Comparison of ENCODE assay signal across 13 cellular contexts in the genomic region with DNA sequence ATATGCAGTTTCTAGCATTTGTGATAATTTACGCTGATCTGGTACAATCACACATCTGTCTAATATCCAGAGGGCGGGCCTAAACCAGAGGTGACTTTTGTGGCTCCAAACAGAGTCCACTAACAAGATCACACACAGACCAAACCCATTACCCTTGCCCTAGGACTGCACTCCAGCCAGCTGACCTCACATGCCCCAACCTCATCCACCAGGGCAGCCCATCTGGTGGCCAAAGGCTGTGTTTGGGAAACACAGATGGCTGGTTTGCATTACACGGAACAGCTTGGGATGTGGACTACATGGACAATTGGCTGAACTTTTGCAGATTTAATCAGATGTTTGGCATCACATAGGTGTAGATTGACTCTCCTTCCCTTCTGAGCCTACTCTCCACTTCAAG.
DNase-seq lines count a peak whose midpoint lies in the region; ATAC-seq and TF ChIP-seq lines count a peak whose summit lies in the region.
"Had no signal": no experiment of that assay in that cellular context is flagged by ENCODE, and none has a peak within 500 bp of the region (broad histone marks: within the 10 kb centered on the region; RNA-seq: fewer than 3 reads in every experiment).

No MANE protein-coding gene starts in this region.

- H3K27ac ChIP-seq in SK-N-SH (ENCODE audit: low read depth in 2 of 2, low read length in 1 of 2), result peak overlapping the region in 1 of 2 experiments; percentile 96; a peak in 2 of 4 replicates
- H3K27ac ChIP-seq: C4-2B had no signal

- TF ChIP-seq RAD21 in SK-N-SH (IDR thresholded peaks at IDR 0.05; ENCODE audit: low read length), result peak; percentile 4; the same call in 1 of the 2 replicates

- no peaks in the 10 kb centered on the region for H4K20me1 ChIP-seq in SK-N-SH (ENCODE audit: insufficient read depth)

- peak overlapping the region; percentile 73 for H3K27ac Mint-ChIP-seq in glutamatergic neuron (ENCODE audit: unreplicated experiment)
- H3K27ac Mint-ChIP-seq: B cell; CD4-positive, alpha-beta memory T cell; H9 had no signal

- POLR2A ChIA-PET in SK-N-SH (lab: Yijun Ruan, JAX), result interaction anchor here (0.7 to 0.9 kb wide), 3 partner anchors 9 to 402 kb away, joined by 3 to 4 read pairs (median 3); no protein-coding TSS in a partner anchor

- H3K9me2 ChIP-seq in SK-N-SH, result no peaks in the 10 kb centered on the region

- no peaks in the 10 kb centered on the region for H3K9me3 ChIP-seq in SK-N-SH

- DNase-seq in NCI-H82 (lab: John Stamatoyannopoulos, UW) (peak; percentile 84), SK-N-SH (peak; percentile 82), glutamatergic neuron (peak; percentile 67), sciatic nerve (ENCODE audit: low spot score) (no peak), HUDEP-2 (lab: John Stamatoyannopoulos, UW; ENCODE audit: unreplicated experiment in 76 of 76) (no peak)
- DNase-seq in activated CD4-positive, alpha-beta T cell treated with anti-CD3 and anti-CD28 coated beads for 4 hours, result no peak
- DNase-seq: CD4-positive, alpha-beta memory T cell; GF-D8; GOT3; H9 had no signal

- H2AFZ ChIP-seq in SK-N-SH (ENCODE audit: low read depth), result no peak overlapping the region

- H3K36me3 Mint-ChIP-seq in glutamatergic neuron (ENCODE audit: unreplicated experiment), result no peaks in the 10 kb centered on the region
- H3K36me3 Mint-ChIP-seq: CD4-positive, alpha-beta memory T cell had no signal

- CTCF ChIA-PET in SK-N-SH (lab: Yijun Ruan, JAX), result interaction anchor here (0.6 to 3.0 kb wide), 14 partner anchors 10 to 660 kb away, joined by 3 to 12 read pairs (median 4); a partner anchor contains a TSS

- no peaks in the 10 kb centered on the region for H3K36me3 ChIP-seq in SK-N-SH (replicated peaks in 1 of 2; ENCODE audit: control insufficient read depth in 1 of 2, insufficient read depth in 2 of 2, low read length in 1 of 2)

- H3K4me3 Mint-ChIP-seq in glutamatergic neuron (ENCODE audit: unreplicated experiment), result no peak overlapping the region
- H3K4me3 Mint-ChIP-seq: B cell; CD4-positive, alpha-beta memory T cell; H9 had no signal

- H3K4me1 Mint-ChIP-seq in glutamatergic neuron (ENCODE audit: low read depth, unreplicated experiment), result peaks cover 30% of the 10 kb centered on the region
- H3K4me1 Mint-ChIP-seq: B cell; CD4-positive, alpha-beta memory T cell had no signal

- H3K4me1 ChIP-seq in SK-N-SH (ENCODE audit: control insufficient read depth in 1 of 2, insufficient read depth in 2 of 2, low read depth in 1 of 2, low read length in 1 of 2), result peaks cover 0 to 55% of the 10 kb centered on the region in 2 experiments; a peak in 2 of 4 replicates

- no peaks in the 10 kb centered on the region for H3K79me2 ChIP-seq in SK-N-SH (ENCODE audit: insufficient read depth)

- H3K9ac ChIP-seq in SK-N-SH, result no peak overlapping the region

- H3F3A ChIP-seq in SK-N-SH (replicated peaks; ENCODE audit: insufficient read depth), result no peaks in the 10 kb centered on the region

- H3K27me3 ChIP-seq in SK-N-SH (ENCODE audit: insufficient read depth), result no peaks in the 10 kb centered on the region

- peak in 1 of 2 experiments; percentile 99; a peak in 2 of 4 replicates for TF ChIP-seq EP300 in SK-N-SH (IDR thresholded peaks at IDR 0.05; ENCODE audit: borderline replicate concordance in 1 of 2, low read depth in 1 of 2, low read length in 1 of 2)

- ATAC-seq in sciatic nerve (peak; percentile 24), HG02642 (IDR thresholded peaks at IDR 0.05; ENCODE audit: poor library complexity, unreplicated experiment) (no peak)

- TF ChIP-seq CTCF in SK-N-SH (IDR thresholded peaks at IDR 0.05), result no peak
- TF ChIP-seq CTCF in glutamatergic neuron (IDR thresholded peaks at IDR 0.05; ENCODE audit: partially characterized antibody, unreplicated experiment), result no peak

- H3K4me2 ChIP-seq in SK-N-SH, result no peak overlapping the region

- H3K4me3 ChIP-seq in SK-N-SH (ENCODE audit: low read depth in 2 of 2, low read length in 1 of 2), result no peak overlapping the region

- intact Hi-C loops in sciatic nerve (cut with DNase I), result no loop called here

- 9% methylated on average over 3 of the region's 3 CpGs for WGBS in SK-N-SH (ENCODE audit: low lambda C conversion rate)

- H3K9me3 Mint-ChIP-seq in glutamatergic neuron (ENCODE audit: unreplicated experiment), result peaks cover 5% of the 10 kb centered on the region
- H3K9me3 Mint-ChIP-seq: CD4-positive, alpha-beta memory T cell; H9 had no signal

- H3K27me3 Mint-ChIP-seq in glutamatergic neuron (ENCODE audit: unreplicated experiment), result peaks cover 5% of the 10 kb centered on the region

TF ChIP-seq in SK-N-SH, 30 proteins besides CTCF, POLR2A, EP300 and RAD21:
- TF ChIP-seq RXRA (IDR thresholded peaks at IDR 0.05; ENCODE audit: borderline replicate concordance, low read depth) (no peak), FOXM1 (IDR thresholded peaks at IDR 0.05; ENCODE audit: low read depth) (no peak), NRF1 (IDR thresholded peaks at IDR 0.05; ENCODE audit: low read depth, low read length) (no peak), FOSL2 (IDR thresholded peaks at IDR 0.05; ENCODE audit: borderline replicate concordance, low read depth) (no peak), SIN3A (IDR thresholded peaks at IDR 0.05; ENCODE audit: borderline replicate concordance, low read depth, low read length) (no peak), RFX5 (IDR thresholded peaks at IDR 0.05; ENCODE audit: low read length) (no peak), TCF12 (IDR thresholded peaks at IDR 0.05) (peak; percentile 68; the same call in 1 of the 2 replicates), GATA2 (CRISPR knock-in tag; IDR thresholded peaks at IDR 0.05) (peak; percentile 98), POLR2AphosphoS5 (IDR thresholded peaks at IDR 0.05; ENCODE audit: low read depth, low read length) (no peak), RCOR1 (IDR thresholded peaks at IDR 0.05; ENCODE audit: low read length) (peak; percentile 95), MEF2A (IDR thresholded peaks at IDR 0.05; ENCODE audit: borderline replicate concordance, low read depth) (no peak), GABPA (IDR thresholded peaks at IDR 0.05; ENCODE audit: low read depth) (no peak), NFIC (IDR thresholded peaks at IDR 0.05; ENCODE audit: borderline replicate concordance) (no peak), FOXJ3 (CRISPR knock-in tag; IDR thresholded peaks at IDR 0.05) (peak; percentile 100), CHD2 (IDR thresholded peaks at IDR 0.05; ENCODE audit: low read length, partially characterized antibody) (peak; percentile 90), MXI1 (IDR thresholded peaks at IDR 0.05; ENCODE audit: low read depth, low read length) (peak; percentile 35; the same call in 1 of the 2 replicates), JUND (IDR thresholded peaks at IDR 0.05) (no peak)
- TF ChIP-seq, protein P1, sequence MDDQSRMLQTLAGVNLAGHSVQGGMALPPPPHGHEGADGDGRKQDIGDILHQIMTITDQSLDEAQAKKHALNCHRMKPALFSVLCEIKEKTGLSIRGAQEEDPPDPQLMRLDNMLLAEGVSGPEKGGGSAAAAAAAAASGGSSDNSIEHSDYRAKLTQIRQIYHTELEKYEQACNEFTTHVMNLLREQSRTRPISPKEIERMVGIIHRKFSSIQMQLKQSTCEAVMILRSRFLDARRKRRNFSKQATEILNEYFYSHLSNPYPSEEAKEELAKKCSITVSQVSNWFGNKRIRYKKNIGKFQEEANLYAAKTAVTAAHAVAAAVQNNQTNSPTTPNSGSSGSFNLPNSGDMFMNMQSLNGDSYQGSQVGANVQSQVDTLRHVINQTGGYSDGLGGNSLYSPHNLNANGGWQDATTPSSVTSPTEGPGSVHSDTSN (IDR thresholded peaks at IDR 0.05), result no peak
- TF ChIP-seq, protein P2, sequence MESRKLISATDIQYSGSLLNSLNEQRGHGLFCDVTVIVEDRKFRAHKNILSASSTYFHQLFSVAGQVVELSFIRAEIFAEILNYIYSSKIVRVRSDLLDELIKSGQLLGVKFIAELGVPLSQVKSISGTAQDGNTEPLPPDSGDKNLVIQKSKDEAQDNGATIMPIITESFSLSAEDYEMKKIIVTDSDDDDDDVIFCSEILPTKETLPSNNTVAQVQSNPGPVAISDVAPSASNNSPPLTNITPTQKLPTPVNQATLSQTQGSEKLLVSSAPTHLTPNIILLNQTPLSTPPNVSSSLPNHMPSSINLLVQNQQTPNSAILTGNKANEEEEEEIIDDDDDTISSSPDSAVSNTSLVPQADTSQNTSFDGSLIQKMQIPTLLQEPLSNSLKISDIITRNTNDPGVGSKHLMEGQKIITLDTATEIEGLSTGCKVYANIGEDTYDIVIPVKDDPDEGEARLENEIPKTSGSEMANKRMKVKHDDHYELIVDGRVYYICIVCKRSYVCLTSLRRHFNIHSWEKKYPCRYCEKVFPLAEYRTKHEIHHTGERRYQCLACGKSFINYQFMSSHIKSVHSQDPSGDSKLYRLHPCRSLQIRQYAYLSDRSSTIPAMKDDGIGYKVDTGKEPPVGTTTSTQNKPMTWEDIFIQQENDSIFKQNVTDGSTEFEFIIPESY (IDR thresholded peaks at IDR 0.05; ENCODE audit: borderline replicate concordance, low read depth), result no peak

Comparison
In these comparisons a context has a peak if more than half of its experiments do, and no peak if none do; other contexts are left out.
1. DNase-seq: peak in NCI-H82 (single experiment), SK-N-SH (single experiment) and glutamatergic neuron (single experiment); none in sciatic nerve (single experiment), HUDEP-2 (0 of 76) and activated CD4-positive, alpha-beta T cell treated with anti-CD3 and anti-CD28 coated beads for 4 hours (0 of 2).